In the genomic region with DNA sequence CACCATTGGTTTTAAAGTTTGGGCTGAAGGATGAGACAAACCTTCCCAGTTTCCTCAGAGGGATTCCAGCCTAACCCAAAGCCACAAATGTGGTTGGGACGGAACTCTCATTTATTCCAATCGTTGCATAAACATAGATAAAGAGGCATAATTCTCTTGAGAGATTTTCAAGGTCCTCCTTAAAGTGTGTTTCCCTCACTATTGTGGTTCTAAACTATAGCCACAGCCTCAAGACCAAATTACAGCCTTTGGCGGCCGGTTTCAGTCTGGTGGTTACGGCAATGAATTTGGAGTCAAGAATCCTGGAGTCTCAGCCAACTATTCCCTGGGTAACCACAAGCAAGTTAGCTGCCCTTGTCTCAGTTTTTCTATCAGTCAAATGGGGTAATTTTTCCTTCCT, we compare ENCODE assay signal across 22 cellular contexts. TPM values are rescaled to one million over a fixed set of nuclear protein-coding genes. Genes with fewer than 3 reads are reported as not detected.
DNase-seq lines count a peak whose midpoint lies in the region; ATAC-seq, FAIRE-seq and TF ChIP-seq lines count a peak whose summit lies in the region.
"Had no signal": no experiment of that assay in that cellular context is flagged by ENCODE, and none has a peak within 500 bp of the region (broad histone marks: within the 10 kb centered on the region; RNA-seq: fewer than 3 reads in every experiment).

No MANE protein-coding gene starts in this region.

- peaks cover 0 to 4% of the 10 kb centered on the region in 2 experiments for H3K36me3 ChIP-seq in keratinocyte (ENCODE audit: control insufficient read depth in 2 of 2, extremely low read depth in 1 of 2, insufficient read depth in 2 of 2, low read length in 2 of 2)
- H3K36me3 ChIP-seq in body of pancreas (replicated peaks in 1 of 2; ENCODE audit: insufficient read depth in 1 of 2, low read depth in 2 of 2) = no peaks in the 10 kb centered on the region

- H4K20me1 ChIP-seq in keratinocyte (ENCODE audit: control insufficient read depth, extremely low read depth, insufficient read depth, low read length) = no peaks in the 10 kb centered on the region
- H4K20me1 ChIP-seq: BLaER1 had no signal

- in situ Hi-C loops in astrocyte of the cerebellum (cut with HindIII; ENCODE audit: low sequenced_read_pairs) = no loop called here

- dilution Hi-C loops in keratinocyte (cut with MboI; ENCODE audit: extremely low pct_ligation_motif_present, low sequenced_read_pairs) = no loop called here

- no peaks in the 10 kb centered on the region for H3K79me2 ChIP-seq in keratinocyte (ENCODE audit: control insufficient read depth, insufficient read depth, low read length)

- H3K9ac ChIP-seq in keratinocyte (ENCODE audit: control insufficient read depth, extremely low read depth, insufficient read depth, low read length) = no peak overlapping the region
- H3K9ac ChIP-seq: BLaER1 had no signal

- H3K9me3 ChIP-seq in keratinocyte (ENCODE audit: control insufficient read depth, low read depth, low read length) (no peaks in the 10 kb centered on the region), body of pancreas (no peaks in the 10 kb centered on the region)
- H3K9me3 ChIP-seq: BLaER1 had no signal

- peak; percentile 95 for DNase-seq in H4 (ENCODE audit: low spot score)
- peak; percentile 82 for DNase-seq in astrocyte of the cerebellum (ENCODE audit: low read depth)
- DNase-seq in keratinocyte (ENCODE audit: low read depth, low spot score) = no peak
- DNase-seq in stromal cell of bone marrow (ENCODE audit: low read depth) = peak; percentile 57
- DNase-seq in HCEC 1CT = no peak
- no peak for DNase-seq in body of pancreas
- DNase-seq in NCI-H1694 (lab: John Stamatoyannopoulos, UW) = no peak
- DNase-seq: CD4-positive, CD25-positive, alpha-beta regulatory T cell; DMS153; DND-41; H7; NCI-H1092; NCI-H1417 treated with DMSO at 0.1 percent for 48 hours; NCI-H187; NCI-H2081 treated with DMSO at 0.1 percent for 48 hours; NCI-H2171; NCI-H226; NCI-H510A; NCI-H69; SHP77 treated with DMSO at 0.1 percent for 48 hours had no signal

- no peaks in the 10 kb centered on the region for H3K27me3 ChIP-seq in keratinocyte (ENCODE audit: control insufficient read depth, extremely low read depth, insufficient read depth, low read length)
- no peaks in the 10 kb centered on the region for H3K27me3 ChIP-seq in body of pancreas
- H3K27me3 ChIP-seq: BLaER1 had no signal

- H3K4me2 ChIP-seq in keratinocyte (ENCODE audit: control insufficient read depth, extremely low read depth, insufficient read depth, low read depth, low read length) = no peak overlapping the region
- H3K4me2 ChIP-seq: BLaER1 had no signal

- H3K4me3 ChIP-seq in astrocyte of the cerebellum (ENCODE audit: low read depth, low read length) (no peak overlapping the region), keratinocyte (ENCODE audit: control insufficient read depth in 2 of 3, extremely low read depth in 1 of 3, insufficient read depth in 2 of 3, low read depth in 1 of 3, low read length in 3 of 3) (no peak overlapping the region), body of pancreas (no peak overlapping the region)
- H3K4me3 ChIP-seq: BLaER1 had no signal

- H3K4me1 ChIP-seq in keratinocyte (ENCODE audit: control insufficient read depth, extremely low read depth, insufficient read depth, low read length) (peaks cover 6% of the 10 kb centered on the region), body of pancreas (no peaks in the 10 kb centered on the region)

- H3K9me1 ChIP-seq in keratinocyte (ENCODE audit: control insufficient read depth, extremely low read depth, insufficient read depth, low read length) = no peaks in the 10 kb centered on the region

- FAIRE-seq in keratinocyte (lab: Jason Lieb, UNC) = peak; percentile 39

- TF ChIP-seq CTCF in astrocyte of the cerebellum (IDR thresholded peaks at IDR 0.05; ENCODE audit: low read depth, low read length, missing control alignments) (no peak), keratinocyte (optimal IDR thresholded peaks at IDR 0.05 in 1 of 3, IDR thresholded peaks at IDR 0.05 in 1 of 3, conservative IDR thresholded peaks at IDR 0.05 in 1 of 3; ENCODE audit: extremely low read depth in 1 of 3, insufficient read depth in 2 of 3, low read length in 3 of 3) (no peak), body of pancreas (IDR thresholded peaks at IDR 0.05) (no peak)

- H3K27ac ChIP-seq in keratinocyte (ENCODE audit: control insufficient read depth, insufficient read depth, low read length) (no peak overlapping the region), body of pancreas (no peak overlapping the region)
- H3K27ac ChIP-seq: BLaER1 had no signal

- ATAC-seq in body of pancreas = no peak
- ATAC-seq: Panc1 had no signal

- 87 to 96% methylated on average over 5 of the region's 5 CpGs for WGBS in body of pancreas, 2 donors

- intact Hi-C loops in body of pancreas (cut with DNase I) = no loop called here

- no peak overlapping the region for H2AFZ ChIP-seq in keratinocyte (ENCODE audit: control insufficient read depth, low read length)

- no peak for TF ChIP-seq POLR2A in body of pancreas (IDR thresholded peaks at IDR 0.05)

RNA-seq across cellular contexts. Expression of a gene that starts 42.6 kb away (rescaled TPM):
- total RNA-seq in H4 (2014; rRNA removed; shearing (Covaris generic)) = 228 and 330 TPM in 2 replicates
- 79.2 to 180 TPM (median 156 TPM) in 3 replicates for polyA plus RNA-seq in keratinocyte
- 601 TPM for polyA plus RNA-seq in keratinocyte (2011; ENCODE audit: low read depth)
- polyA plus RNA-seq in keratinocyte (2011; cell fraction: cytosol; rRNA removed) = 78.9 and 184 TPM in 2 replicates
- polyA plus RNA-seq in keratinocyte (2011; cell fraction: nucleus; rRNA removed) = 31.1 and 68.8 TPM in 2 replicates
- 293 and 633 TPM in 2 replicates for polyA plus RNA-seq in keratinocyte (2012; ENCODE audit: low replicate concordance)
- polyA minus RNA-seq in keratinocyte = 0.46 to 54.4 TPM (median 5.3 TPM) in 3 replicates
- polyA minus RNA-seq in keratinocyte (2011; cell fraction: cytosol; rRNA and poly(A)+ RNA removed) = 26.5 TPM
- polyA minus RNA-seq in keratinocyte (2011; cell fraction: nucleus; rRNA and poly(A)+ RNA removed) = 13.7 and 34.0 TPM in 2 replicates
- total RNA-seq in body of pancreas = 10 to 100 TPM in 1 of 2 donors, 1 to 10 TPM in 1; 6.6 to 19.7 TPM

Comparison
In these comparisons a context has a peak if more than half of its experiments do, and no peak if none do; other contexts are left out.
1. DNase-seq: peak in H4 (single experiment), astrocyte of the cerebellum (single experiment) and stromal cell of bone marrow (single experiment); none in keratinocyte (single experiment), HCEC 1CT (single experiment), body of pancreas (0 of 4) and NCI-H1694 (single experiment).
2. RNA of a gene that starts 42.6 kb away (total RNA-seq): 228 to 330 TPM in H4; 6.6 to 19.7 TPM in body of pancreas; every median in the first group is over 10 times any median in the second.